Comparison of ENCODE assay signal across 8 cellular contexts in genomic region chr17:80259642-80260535, GRCh38. TPM values are rescaled to one million over a fixed set of nuclear protein-coding genes. Genes with fewer than 3 reads are reported as not detected.
DNase-seq lines count a peak whose midpoint lies in the region; ATAC-seq and TF ChIP-seq lines count a peak whose summit lies in the region.

No MANE protein-coding gene starts in this region.

- DNase-seq in NCI-H2029 (lab: John Stamatoyannopoulos, UW) (peak; percentile 35), NCI-H2029 treated with DMSO at 0.1 percent for 48 hours (lab: John Stamatoyannopoulos, UW) (no peak), HK-2 (ENCODE audit: unreplicated experiment) (peak; percentile 88), SK-N-SH (peak; percentile 99), heart right ventricle (peak; percentile 69 to 80), posterior cingulate gyrus (peak in 9 of 10 donors; percentile 37 to 92 (median 59))
- peak; percentile 78 for DNase-seq in activated naive CD8-positive, alpha-beta T cell treated with anti-CD3 and anti-CD28 coated beads, Interleukin-2, amount 50 U/mL, for 24 hours

- H3K9me3 Mint-ChIP-seq in activated naive CD8-positive, alpha-beta T cell treated with anti-CD3 and anti-CD28 coated beads, Interleukin-2, amount 50 U/mL, for 24 hours: no peaks in the 10 kb centered on the region

- peak overlapping the region; percentile 64 for H3K9ac ChIP-seq in SK-N-SH

- 40% methylated on average over 31 of the region's 79 CpGs for WGBS in SK-N-SH (ENCODE audit: low lambda C conversion rate)
- 9 to 14% methylated on average over 65 to 79 of the region's 79 CpGs for WGBS in heart right ventricle, 2 donors

- TF ChIP-seq CTCF in SK-N-SH (IDR thresholded peaks at IDR 0.05): peak; percentile 19; the same call in 1 of the 2 replicates
- TF ChIP-seq CTCF in heart right ventricle (IDR thresholded peaks at IDR 0.05): peak in 1 of 9 donors; percentile 17

- H3K79me2 ChIP-seq in SK-N-SH (ENCODE audit: insufficient read depth): peaks cover 35% of the 10 kb centered on the region

- H3K27ac ChIP-seq in SK-N-SH (ENCODE audit: low read depth in 2 of 2, low read length in 1 of 2): peak overlapping the region; percentile 71 to 79
- H3K27ac ChIP-seq in heart right ventricle: peak overlapping the region; percentile 86 to 98 (median 95)

- H4K20me1 ChIP-seq in SK-N-SH (ENCODE audit: insufficient read depth): no peaks in the 10 kb centered on the region

- ATAC-seq in activated naive CD8-positive, alpha-beta T cell treated with anti-CD3 and anti-CD28 coated beads, Interleukin-2, amount 50 U/mL, for 24 hours: peak; percentile 31
- peak; percentile 61 to 84 (median 76) for ATAC-seq in heart right ventricle
- ATAC-seq in GM21619 (IDR thresholded peaks at IDR 0.05; ENCODE audit: unreplicated experiment): no peak

- no peaks in the 10 kb centered on the region for H3K9me2 ChIP-seq in SK-N-SH

- H3K27ac Mint-ChIP-seq in activated naive CD8-positive, alpha-beta T cell treated with anti-CD3 and anti-CD28 coated beads, Interleukin-2, amount 50 U/mL, for 24 hours: peak overlapping the region; percentile 84

- POLR2A ChIA-PET in SK-N-SH (lab: Yijun Ruan, JAX): interaction anchor here (1.0 kb wide), 1 partner anchor 8 kb away, joined by 3 read pairs; no protein-coding TSS in a partner anchor

- H3K36me3 ChIP-seq in SK-N-SH (replicated peaks in 1 of 2; ENCODE audit: control insufficient read depth in 1 of 2, insufficient read depth in 2 of 2, low read length in 1 of 2) (peaks cover 0 to 10% of the 10 kb centered on the region in 2 experiments), heart right ventricle (peaks cover 0 to 6% (median 0%) of the 10 kb centered on the region in 9 donors)

- no peaks in the 10 kb centered on the region for H3K9me3 ChIP-seq in SK-N-SH
- H3K9me3 ChIP-seq in heart right ventricle: no peaks in the 10 kb centered on the region

- H3K36me3 Mint-ChIP-seq in activated naive CD8-positive, alpha-beta T cell treated with anti-CD3 and anti-CD28 coated beads, Interleukin-2, amount 50 U/mL, for 24 hours (ENCODE audit: low read depth): peaks cover 9% of the 10 kb centered on the region

- H3K4me1 Mint-ChIP-seq in activated naive CD8-positive, alpha-beta T cell treated with anti-CD3 and anti-CD28 coated beads, Interleukin-2, amount 50 U/mL, for 24 hours: peaks cover 67% of the 10 kb centered on the region

- H3K27me3 ChIP-seq in SK-N-SH (ENCODE audit: insufficient read depth) (no peaks in the 10 kb centered on the region), heart right ventricle (no peaks in the 10 kb centered on the region)

- peak overlapping the region; percentile 81 for H3K4me3 Mint-ChIP-seq in activated naive CD8-positive, alpha-beta T cell treated with anti-CD3 and anti-CD28 coated beads, Interleukin-2, amount 50 U/mL, for 24 hours

- intact Hi-C loops in heart right ventricle (cut with DNase I): loop anchor here in 6 of 10 donors (2.0 to 10.0 kb wide), 7 partner anchors 38 to 253 kb away; partner anchors contain the start of genes EIF4A3 (in 5 of the 6), GAA (in 2 of the 6), SGSH (in 1 of the 6) and SLC26A11 (in 1 of the 6)
- intact Hi-C loops in posterior cingulate gyrus (cut with DNase I): loop anchor here (5.0 to 10.0 kb wide), 2 partner anchors 113 to 155 kb away; partner anchors contain the start of genes EIF4A3 and GAA

- peak overlapping the region; percentile 54 to 60 for H3K4me3 ChIP-seq in SK-N-SH (ENCODE audit: low read depth in 2 of 2, low read length in 1 of 2)
- H3K4me3 ChIP-seq in heart right ventricle: peak overlapping the region; percentile 21 to 85 (median 60)

- peaks cover 2% of the 10 kb centered on the region for H3K27me3 Mint-ChIP-seq in activated naive CD8-positive, alpha-beta T cell treated with anti-CD3 and anti-CD28 coated beads, Interleukin-2, amount 50 U/mL, for 24 hours

- TF ChIP-seq EP300 in SK-N-SH (IDR thresholded peaks at IDR 0.05; ENCODE audit: borderline replicate concordance in 1 of 2, low read depth in 1 of 2, low read length in 1 of 2): 0 out of 4 replicates have a peak, but pooled peaks of 1 of the 2 experiments have one; percentile 6

- peaks cover 39% of the 10 kb centered on the region for H3F3A ChIP-seq in SK-N-SH (replicated peaks; ENCODE audit: insufficient read depth)

- H3K4me2 ChIP-seq in SK-N-SH: peak overlapping the region; percentile 76

- 0 out of 2 replicates have a peak, but pooled peaks have one; percentile 1 for TF ChIP-seq RAD21 in SK-N-SH (IDR thresholded peaks at IDR 0.05; ENCODE audit: low read length)

- H3K4me1 ChIP-seq in SK-N-SH (ENCODE audit: control insufficient read depth in 1 of 2, insufficient read depth in 2 of 2, low read depth in 1 of 2, low read length in 1 of 2) (peaks cover 24 to 40% of the 10 kb centered on the region in 2 experiments; a peak in 3 of 4 replicates), heart right ventricle (peaks cover 9 to 57% (median 38%) of the 10 kb centered on the region in 9 donors)

- CTCF ChIA-PET in SK-N-SH (lab: Yijun Ruan, JAX): interaction anchor here (0.5 to 1.0 kb wide), 2 partner anchors 158 to 177 kb away, joined by 3 to 4 read pairs; partner anchors contain the start of gene GAA

- peak overlapping the region; percentile 17; the same call in 1 of the 2 replicates for H2AFZ ChIP-seq in SK-N-SH (ENCODE audit: low read depth)

TF ChIP-seq in SK-N-SH, 30 proteins besides CTCF, POLR2A, EP300 and RAD21 (continues in another document):
- TF ChIP-seq REST (IDR thresholded peaks at IDR 0.05; ENCODE audit: low read depth, low read length) (peak; percentile 97), POLR2AphosphoS5 (IDR thresholded peaks at IDR 0.05; ENCODE audit: low read depth, low read length) (peak; percentile 44), GATA2 (CRISPR knock-in tag; IDR thresholded peaks at IDR 0.05) (no peak), EZH2phosphoT487 (IDR thresholded peaks at IDR 0.05; ENCODE audit: borderline replicate concordance, low read depth) (no peak), FOXM1 (IDR thresholded peaks at IDR 0.05; ENCODE audit: low read depth) (no peak), FOXJ3 (CRISPR knock-in tag; IDR thresholded peaks at IDR 0.05) (no peak), MEF2A (IDR thresholded peaks at IDR 0.05; ENCODE audit: borderline replicate concordance, low read depth) (no peak), JUND (IDR thresholded peaks at IDR 0.05) (no peak), GABPA (IDR thresholded peaks at IDR 0.05; ENCODE audit: low read depth) (no peak), SIN3A (IDR thresholded peaks at IDR 0.05; ENCODE audit: borderline replicate concordance, low read depth, low read length) (peak; percentile 61; the same call in 1 of the 2 replicates)
- TF ChIP-seq, protein P1, sequence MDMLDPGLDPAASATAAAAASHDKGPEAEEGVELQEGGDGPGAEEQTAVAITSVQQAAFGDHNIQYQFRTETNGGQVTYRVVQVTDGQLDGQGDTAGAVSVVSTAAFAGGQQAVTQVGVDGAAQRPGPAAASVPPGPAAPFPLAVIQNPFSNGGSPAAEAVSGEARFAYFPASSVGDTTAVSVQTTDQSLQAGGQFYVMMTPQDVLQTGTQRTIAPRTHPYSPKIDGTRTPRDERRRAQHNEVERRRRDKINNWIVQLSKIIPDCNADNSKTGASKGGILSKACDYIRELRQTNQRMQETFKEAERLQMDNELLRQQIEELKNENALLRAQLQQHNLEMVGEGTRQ (IDR thresholded peaks at IDR 0.05; ENCODE audit: borderline replicate concordance, low read depth, low read length): no peak

RNA-seq across cellular contexts. Expression of gene RNF213, which starts 0.8 kb away (rescaled TPM):
- polyA plus RNA-seq in SK-N-SH (2012; rRNA removed) (53.5 and 57.5 TPM in 2 replicates), heart right ventricle (10 to 100 TPM; 13.1 to 58.7 TPM)
- 28.1 and 37.8 TPM in 2 replicates for polyA plus RNA-seq in SK-N-SH (2012; cell fraction: cytosol; rRNA removed)
- 265 and 299 TPM in 2 replicates for polyA plus RNA-seq in SK-N-SH (2012; cell fraction: nucleus; rRNA removed)
- total RNA-seq in heart right ventricle: 10 to 100 TPM; 26.0 to 97.0 (median 31.7) TPM

RNA-seq across cellular contexts. Expression of gene SLC26A11, which starts 39.7 kb away (rescaled TPM):
- 32.7 and 35.9 TPM in 2 replicates for polyA plus RNA-seq in SK-N-SH (2012; rRNA removed)
- 11.6 and 17.7 TPM in 2 replicates for polyA plus RNA-seq in SK-N-SH (2012; cell fraction: cytosol; rRNA removed)
- polyA plus RNA-seq in SK-N-SH (2012; cell fraction: nucleus; rRNA removed): 102 and 109 TPM in 2 replicates
- total RNA-seq in heart right ventricle: 1 to 10 TPM; 3.9 to 8.6 (median 5.1) TPM
- polyA plus RNA-seq in heart right ventricle: 1 to 10 TPM; 3.0 to 5.6 TPM

RNA-seq across cellular contexts. Expression of gene SGSH, which starts 39.8 kb away (rescaled TPM):
- 96.5 and 161 TPM in 2 replicates for polyA plus RNA-seq in SK-N-SH (2012; rRNA removed)
- polyA plus RNA-seq in SK-N-SH (2012; cell fraction: cytosol; rRNA removed): 86.9 and 93.2 TPM in 2 replicates
- 459 and 571 TPM in 2 replicates for polyA plus RNA-seq in SK-N-SH (2012; cell fraction: nucleus; rRNA removed)
- total RNA-seq in heart right ventricle: 10 to 100 TPM in 9 of 10 donors, 1 to 10 TPM in 1; 7.3 to 18.0 (median 14.0) TPM
- 10 to 100 TPM in 1 of 2 donors, 1 to 10 TPM in 1; 10.0 to 21.7 TPM for polyA plus RNA-seq in heart right ventricle
